ENCODE assay signal across 28 cellular contexts in the genomic region with DNA sequence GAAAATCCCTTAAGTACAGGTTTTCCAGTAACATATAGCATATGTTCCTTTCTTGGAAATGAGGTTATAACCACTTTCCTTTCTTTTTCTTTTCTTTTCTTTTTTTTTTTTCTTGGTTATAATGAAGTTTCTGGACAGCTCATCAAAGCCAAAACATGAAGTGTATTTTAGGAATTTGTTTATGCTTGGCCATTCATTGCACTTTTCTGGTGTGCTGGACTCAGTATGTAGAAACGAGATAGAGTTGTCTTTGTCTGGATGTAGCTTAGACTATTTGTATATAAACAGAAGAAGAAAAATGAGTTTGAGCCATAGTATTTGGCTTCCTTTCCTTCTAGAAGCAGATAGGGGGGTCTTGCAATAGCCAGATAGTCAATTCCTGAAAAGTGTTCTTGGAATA.
DNase-seq lines count a peak whose midpoint lies in the region; ATAC-seq, FAIRE-seq and TF ChIP-seq lines count a peak whose summit lies in the region.
"Had no signal": no experiment of that assay in that cellular context is flagged by ENCODE, and none has a peak within 500 bp of the region (broad histone marks: within the 10 kb centered on the region; RNA-seq: fewer than 3 reads in every experiment).

No MANE protein-coding gene starts in this region.

- H3K79me2 ChIP-seq in astrocyte (ENCODE audit: insufficient read depth, low read length) = no peaks in the 10 kb centered on the region
- H3K79me2 ChIP-seq in fibroblast of lung (ENCODE audit: control insufficient read depth, insufficient read depth, low read length) = no peaks in the 10 kb centered on the region

- H3K9ac ChIP-seq in astrocyte (ENCODE audit: low read length) (no peak overlapping the region), fibroblast of lung (ENCODE audit: insufficient read depth, low read length) (no peak overlapping the region), muscle layer of colon (ENCODE audit: low read length) (no peak overlapping the region)

- H2AFZ ChIP-seq in astrocyte (ENCODE audit: low read depth, low read length) (no peak overlapping the region), fibroblast of lung (ENCODE audit: low read length) (no peak overlapping the region)

- H3K9me3 Mint-ChIP-seq in astrocyte (ENCODE audit: unreplicated experiment) = peaks cover 7% of the 10 kb centered on the region
- H3K9me3 Mint-ChIP-seq: activated T-cell treated with anti-CD3 and anti-CD28 coated beads, Interleukin-2, amount 50 U/mL, for 24 hours; central memory CD8-positive, alpha-beta T cell; natural killer cell treated with Interleukin-12 subunit alpha and Interleukin-12 subunit beta and Interleukin-15 and Interleukin-18, amount 100 ng/mL, for 72 hours; stimulated activated naive CD8-positive, alpha-beta T cell treated with anti-CD3 and anti-CD28 coated beads, Interleukin-15, Interleukin-2, amounts not matched to agents 100 ng/mL and 50 ng/mL, for 24 hours; T-helper 2 cell treated with Interferon-gamma antibody and Interleukin-4, amounts not matched to agents 5 μg/mL and 100 μg/mL, for 36 hours had no signal

- peak overlapping the region; percentile 5 for H3K4me2 ChIP-seq in astrocyte (ENCODE audit: low read length)
- H3K4me2 ChIP-seq in fibroblast of lung (ENCODE audit: extremely low read depth, insufficient read depth, low read length) = peak overlapping the region; percentile 68

- H3K4me3 ChIP-seq in astrocyte (ENCODE audit: insufficient read depth, low read depth, low read length) = no peak overlapping the region
- no peak overlapping the region for H3K4me3 ChIP-seq in fibroblast of lung (replicated peaks in 1 of 4; ENCODE audit: control extremely low read depth in 1 of 4, insufficient read depth in 1 of 4, low read depth in 3 of 4, low read length in 4 of 4)
- H3K4me3 ChIP-seq in muscle layer of colon (ENCODE audit: low read depth in 1 of 2, low read length in 2 of 2) = no peak overlapping the region
- no peak overlapping the region for H3K4me3 ChIP-seq in sigmoid colon
- H3K4me3 ChIP-seq: ovary, tibial nerve had no signal

- no peak for TF ChIP-seq CTCF in astrocyte (IDR thresholded peaks at IDR 0.05; ENCODE audit: insufficient read depth, low read depth, low read length)
- no peak for TF ChIP-seq CTCF in fibroblast of lung (conservative IDR thresholded peaks at IDR 0.05 in 1 of 2, IDR thresholded peaks at IDR 0.05 in 1 of 2; ENCODE audit: low read depth in 1 of 2, low read length in 2 of 2)
- TF ChIP-seq CTCF in sigmoid colon (IDR thresholded peaks at IDR 0.05) = no peak

- 71 to 73% methylated on average over 1 of the region's 1 CpG for WGBS in sigmoid colon, 2 donors

- H3K27me3 ChIP-seq in astrocyte (ENCODE audit: insufficient read depth, low read length) = no peaks in the 10 kb centered on the region
- H3K27me3 ChIP-seq in fibroblast of lung (ENCODE audit: control insufficient read depth, insufficient read depth, low read length) = no peaks in the 10 kb centered on the region
- H3K27me3 ChIP-seq in muscle layer of colon (ENCODE audit: control insufficient read depth in 1 of 2, insufficient read depth in 2 of 2, low read length in 2 of 2) = no peaks in the 10 kb centered on the region
- no peaks in the 10 kb centered on the region for H3K27me3 ChIP-seq in sigmoid colon
- H3K27me3 ChIP-seq: ovary, tibial nerve had no signal

- no peaks in the 10 kb centered on the region for H3K9me3 ChIP-seq in astrocyte (ENCODE audit: insufficient read depth, low read depth, low read length)
- no peaks in the 10 kb centered on the region for H3K9me3 ChIP-seq in fibroblast of lung (ENCODE audit: control insufficient read depth, insufficient read depth, low read depth, low read length)
- no peaks in the 10 kb centered on the region for H3K9me3 ChIP-seq in muscle layer of colon (ENCODE audit: low read length)
- H3K9me3 ChIP-seq in sigmoid colon = no peaks in the 10 kb centered on the region
- H3K9me3 ChIP-seq: ovary, tibial nerve had no signal

- H3K36me3 Mint-ChIP-seq in astrocyte (ENCODE audit: low read depth, unreplicated experiment) = peaks cover 4% of the 10 kb centered on the region
- H3K36me3 Mint-ChIP-seq: natural killer cell treated with Interleukin-12 subunit alpha and Interleukin-12 subunit beta and Interleukin-15 and Interleukin-18, amount 100 ng/mL, for 72 hours had no signal

- TF ChIP-seq POLR2A in sigmoid colon (IDR thresholded peaks at IDR 0.05) = no peak

- no peak overlapping the region for H3K27ac Mint-ChIP-seq in astrocyte (ENCODE audit: unreplicated experiment)
- H3K27ac Mint-ChIP-seq: activated T-cell treated with anti-CD3 and anti-CD28 coated beads, Interleukin-2, amount 50 U/mL, for 24 hours; CD14-positive monocyte; natural killer cell treated with Interleukin-12 subunit alpha and Interleukin-12 subunit beta and Interleukin-15 and Interleukin-18, amount 100 ng/mL, for 72 hours; stimulated activated naive CD8-positive, alpha-beta T cell treated with anti-CD3 and anti-CD28 coated beads, Interleukin-15, Interleukin-2, amounts not matched to agents 100 ng/mL and 50 ng/mL, for 24 hours; T-helper 2 cell treated with Interferon-gamma antibody and Interleukin-4, amounts not matched to agents 5 μg/mL and 100 μg/mL, for 36 hours had no signal

- H3K36me3 ChIP-seq in astrocyte (ENCODE audit: insufficient read depth, low read length) = no peaks in the 10 kb centered on the region
- H3K36me3 ChIP-seq in fibroblast of lung (ENCODE audit: control insufficient read depth, insufficient read depth, low read length) = no peaks in the 10 kb centered on the region
- peaks cover 6% of the 10 kb centered on the region for H3K36me3 ChIP-seq in muscle layer of colon (ENCODE audit: insufficient read depth, low read length)
- H3K36me3 ChIP-seq in sigmoid colon = no peaks in the 10 kb centered on the region
- H3K36me3 ChIP-seq: ovary had no signal

- no peak for TF ChIP-seq EP300 in sigmoid colon (IDR thresholded peaks at IDR 0.05)

- no peak overlapping the region for H3K4me3 Mint-ChIP-seq in astrocyte (ENCODE audit: unreplicated experiment)
- H3K4me3 Mint-ChIP-seq: activated T-cell treated with anti-CD3 and anti-CD28 coated beads, Interleukin-2, amount 50 U/mL, for 24 hours; CD14-positive monocyte; central memory CD8-positive, alpha-beta T cell; natural killer cell treated with Interleukin-12 subunit alpha and Interleukin-12 subunit beta and Interleukin-15 and Interleukin-18, amount 100 ng/mL, for 72 hours; stimulated activated naive CD8-positive, alpha-beta T cell treated with anti-CD3 and anti-CD28 coated beads, Interleukin-15, Interleukin-2, amounts not matched to agents 100 ng/mL and 50 ng/mL, for 24 hours; T-helper 2 cell treated with Interferon-gamma antibody and Interleukin-4, amounts not matched to agents 5 μg/mL and 100 μg/mL, for 36 hours had no signal

- no peaks in the 10 kb centered on the region for H4K20me1 ChIP-seq in astrocyte (ENCODE audit: insufficient read depth, low read length)
- H4K20me1 ChIP-seq in fibroblast of lung (ENCODE audit: control insufficient read depth, extremely low read depth, insufficient read depth, low read length) = no peaks in the 10 kb centered on the region

- FAIRE-seq in astrocyte (lab: Jason Lieb, UNC) = no peak

- DNase-seq in GM03348 (ENCODE audit: low spot score) (peak; percentile 27), astrocyte (ENCODE audit: low read depth) (peak; percentile 67), fibroblast of lung (ENCODE audit: low read depth in 2 of 2) (peak; percentile 68 to 71), sigmoid colon (no peak), MV-4-11 (lab: John Stamatoyannopoulos, UW) (no peak)
- DNase-seq: activated CD4-positive, alpha-beta T cell treated with anti-CD3 and anti-CD28 coated beads for 48 hours; activated gamma-delta T cell treated with Interleukin-2 at 50 U/mL for 16 hours; activated T-cell treated with anti-CD3 and anti-CD28 coated beads, Interleukin-2, amount 50 U/mL, for 24 hours; amygdala; effector memory CD4-positive, alpha-beta T cell; head of caudate nucleus; left cardiac atrium; midbrain; NCI-H1105 treated with DMSO at 0.1 percent for 48 hours; NCI-H2029 treated with DMSO at 0.1 percent for 48 hours; NCI-H774; ovary; retina had no signal

- H3K27me3 Mint-ChIP-seq in astrocyte (ENCODE audit: low read depth, unreplicated experiment) = no peaks in the 10 kb centered on the region

- ATAC-seq in HG02763 (IDR thresholded peaks at IDR 0.05; ENCODE audit: unreplicated experiment) (no peak), HG03342 (IDR thresholded peaks at IDR 0.05; ENCODE audit: unreplicated experiment) (no peak)
- ATAC-seq: natural killer cell treated with Interleukin-12 subunit alpha and Interleukin-12 subunit beta and Interleukin-15 and Interleukin-18, amount 100 ng/mL, for 72 hours had no signal

- H3K4me1 Mint-ChIP-seq in astrocyte (ENCODE audit: low read depth, unreplicated experiment) = peaks cover 17% of the 10 kb centered on the region

- H3K27ac ChIP-seq in astrocyte (ENCODE audit: low read depth, low read length) (no peak overlapping the region), fibroblast of lung (ENCODE audit: insufficient read depth, low read length) (no peak overlapping the region), muscle layer of colon (ENCODE audit: low read depth, low read length) (peak overlapping the region; percentile 7), sigmoid colon (peak overlapping the region in 2 of 4 donors; percentile 30 to 47)
- H3K27ac ChIP-seq: ovary, RWPE1 had no signal

- intact Hi-C loops in sigmoid colon (cut with DNase I) = no loop called here

- peaks cover 5% of the 10 kb centered on the region for H3K4me1 ChIP-seq in astrocyte (ENCODE audit: insufficient read depth, low read length)
- peaks cover 7% of the 10 kb centered on the region for H3K4me1 ChIP-seq in fibroblast of lung (ENCODE audit: control insufficient read depth, extremely low read depth, insufficient read depth, low read length)
- H3K4me1 ChIP-seq in muscle layer of colon (ENCODE audit: insufficient read depth, low read length) = peaks cover 29% of the 10 kb centered on the region
- peaks cover 0 to 40% (median 28%) of the 10 kb centered on the region in 4 donors for H3K4me1 ChIP-seq in sigmoid colon

Comparison
In these comparisons a context has a peak if more than half of its experiments do, and no peak if none do; other contexts are left out.
1. DNase-seq: peak in GM03348 (single experiment), astrocyte (single experiment) and fibroblast of lung (2 of 2); none in sigmoid colon (single experiment) and MV-4-11 (single experiment).